8 cellular contexts compared by ENCODE assay signal in the genomic region with DNA sequence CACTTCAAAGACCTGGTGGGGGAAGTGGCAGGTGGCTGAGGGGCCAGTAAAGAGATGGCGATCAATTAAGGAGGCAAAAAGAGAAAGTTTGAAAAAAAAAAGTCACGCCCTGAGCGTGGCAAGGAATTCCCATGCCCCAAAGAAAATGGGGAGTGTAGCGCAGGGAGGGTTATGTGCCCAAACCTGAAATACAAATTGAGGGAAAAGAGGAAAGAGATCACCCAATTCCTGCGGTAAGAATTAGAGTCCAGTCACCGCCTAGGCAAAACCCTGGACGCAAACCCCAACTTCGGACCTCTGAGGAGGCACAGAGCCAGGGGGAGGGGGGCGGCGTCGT. TPM values are rescaled to one million over a fixed set of nuclear protein-coding genes. Genes with fewer than 3 reads are reported as not detected.
DNase-seq lines count a peak whose midpoint lies in the region; ATAC-seq and TF ChIP-seq lines count a peak whose summit lies in the region.

No MANE protein-coding gene starts in this region.

- POLR2A ChIA-PET in BJ (lab: Charles Lee), result no interaction called here
- POLR2A ChIA-PET in naive thymus-derived CD8-positive, alpha-beta T cell (lab: Charles Lee), result no interaction called here

- CTCF ChIA-PET in BJ (lab: Yijun Ruan, JAX), result no interaction called here

- DNase-seq in BJ (ENCODE audit: low read depth) (no peak), colonic mucosa (no peak), SK-N-DZ (ENCODE audit: low spot score) (no peak), iPS-NIHi11 (ENCODE audit: low spot score) (no peak)
- no peak for DNase-seq in naive thymus-derived CD8-positive, alpha-beta T cell

- H3K36me3 ChIP-seq in BJ (ENCODE audit: control insufficient read depth, insufficient read depth, low read length), result peaks cover 1% of the 10 kb centered on the region; the same call in 1 of the 2 replicates
- H3K36me3 ChIP-seq in colonic mucosa, result no peaks in the 10 kb centered on the region

- TF ChIP-seq CTCF in BJ (IDR thresholded peaks at IDR 0.05; ENCODE audit: insufficient read depth, low read depth, low read length) (no peak), colonic mucosa (IDR thresholded peaks at IDR 0.05) (no peak)

- H3K27me3 ChIP-seq in BJ (ENCODE audit: control insufficient read depth, insufficient read depth, low read length) (no peaks in the 10 kb centered on the region), colonic mucosa (no peaks in the 10 kb centered on the region)

- no peaks in the 10 kb centered on the region for H3K4me1 ChIP-seq in colonic mucosa

- peaks cover 0 to 4% (median 0%) of the 10 kb centered on the region in 5 donors for H3K27me3 Mint-ChIP-seq in naive thymus-derived CD8-positive, alpha-beta T cell

- H3K27ac ChIP-seq in colonic mucosa, result no peak overlapping the region

- H3K4me3 ChIP-seq in BJ (ENCODE audit: low read depth, low read length) (peak overlapping the region; percentile 73), colonic mucosa (peak overlapping the region; percentile 55)

- H3K9me3 ChIP-seq in colonic mucosa, result no peaks in the 10 kb centered on the region

- peaks cover 0 to 19% (median 3%) of the 10 kb centered on the region in 3 donors for H3K36me3 Mint-ChIP-seq in naive thymus-derived CD8-positive, alpha-beta T cell

- no peak for TF ChIP-seq EP300 in Ishikawa (IDR thresholded peaks at IDR 0.05; ENCODE audit: borderline replicate concordance)

- peak overlapping the region in 1 of 2 donors; percentile 33 for H3K9ac ChIP-seq in colonic mucosa (ENCODE audit: low read depth in 2 of 2, low read length in 2 of 2)

- peaks cover 6 to 14% (median 11%) of the 10 kb centered on the region in 4 donors for H3K4me1 Mint-ChIP-seq in naive thymus-derived CD8-positive, alpha-beta T cell

- no peak for ATAC-seq in naive thymus-derived CD8-positive, alpha-beta T cell
- no peak for ATAC-seq in GM18505 (IDR thresholded peaks at IDR 0.05; ENCODE audit: unreplicated experiment)
- ATAC-seq in GM21576 (IDR thresholded peaks at IDR 0.05; ENCODE audit: unreplicated experiment), result no peak

- H3K27ac Mint-ChIP-seq in naive thymus-derived CD8-positive, alpha-beta T cell, result peak overlapping the region in 8 of 10 donors; percentile 49 to 79 (median 70)

- no peak for TF ChIP-seq RAD21 in Ishikawa (IDR thresholded peaks at IDR 0.05; ENCODE audit: low read depth)

- H3K9me3 Mint-ChIP-seq in naive thymus-derived CD8-positive, alpha-beta T cell, result no peaks in the 10 kb centered on the region

- TF ChIP-seq POLR2A in GM18505 (IDR thresholded peaks at IDR 0.05; ENCODE audit: borderline replicate concordance, extremely low read depth, insufficient read depth, insufficient read length), result no peak

- no peak overlapping the region for H3K4me3 Mint-ChIP-seq in naive thymus-derived CD8-positive, alpha-beta T cell

- intact Hi-C loops in colonic mucosa (cut with DNase I), result no loop called here

TF ChIP-seq in Ishikawa, 13 proteins besides CTCF, POLR2A, EP300 and RAD21:
- TF ChIP-seq, protein P1, sequence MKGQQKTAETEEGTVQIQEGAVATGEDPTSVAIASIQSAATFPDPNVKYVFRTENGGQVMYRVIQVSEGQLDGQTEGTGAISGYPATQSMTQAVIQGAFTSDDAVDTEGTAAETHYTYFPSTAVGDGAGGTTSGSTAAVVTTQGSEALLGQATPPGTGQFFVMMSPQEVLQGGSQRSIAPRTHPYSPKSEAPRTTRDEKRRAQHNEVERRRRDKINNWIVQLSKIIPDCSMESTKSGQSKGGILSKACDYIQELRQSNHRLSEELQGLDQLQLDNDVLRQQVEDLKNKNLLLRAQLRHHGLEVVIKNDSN (IDR thresholded peaks at IDR 0.05), result 0 out of 2 replicates have a peak, but pooled peaks have one; percentile 15
- TF ChIP-seq NFIC (IDR thresholded peaks at IDR 0.05), result no peak
- TF ChIP-seq ZBTB7A (IDR thresholded peaks at IDR 0.05; ENCODE audit: low read depth), result no peak
- no peak for TF ChIP-seq YY1 (IDR thresholded peaks at IDR 0.05; ENCODE audit: low read depth)
- no peak for TF ChIP-seq TEAD4 (IDR thresholded peaks at IDR 0.05)

RNA-seq across cellular contexts. Expression of a gene that starts 0.6 kb away (rescaled TPM):
- 17.5 and 22.7 TPM in 2 replicates for polyA plus RNA-seq in BJ (2011; rRNA removed)
- 7.8 and 8.8 TPM in 2 replicates for polyA minus RNA-seq in BJ (2011; rRNA and poly(A)+ RNA removed)
- 10 to 100 TPM in 1 of 2 donors, 1 to 10 TPM in 1; 8.0 to 13.7 TPM for total RNA-seq in colonic mucosa
- 10 to 100 TPM; 13.1 to 14.2 TPM for total RNA-seq in naive thymus-derived CD8-positive, alpha-beta T cell
- 10 to 100 TPM; 15.1 to 17.4 (median 16.0) TPM for polyA plus RNA-seq in naive thymus-derived CD8-positive, alpha-beta T cell
- 12.8 and 17.8 TPM in 2 replicates for polyA plus RNA-seq in SK-N-DZ (2014; cell fraction: cytosol; rRNA removed)
- polyA plus RNA-seq in SK-N-DZ (2014; cell fraction: nucleus; rRNA removed), result 6.3 and 11.5 TPM in 2 replicates
